26 cellular contexts compared by ENCODE assay signal in the genomic region with DNA sequence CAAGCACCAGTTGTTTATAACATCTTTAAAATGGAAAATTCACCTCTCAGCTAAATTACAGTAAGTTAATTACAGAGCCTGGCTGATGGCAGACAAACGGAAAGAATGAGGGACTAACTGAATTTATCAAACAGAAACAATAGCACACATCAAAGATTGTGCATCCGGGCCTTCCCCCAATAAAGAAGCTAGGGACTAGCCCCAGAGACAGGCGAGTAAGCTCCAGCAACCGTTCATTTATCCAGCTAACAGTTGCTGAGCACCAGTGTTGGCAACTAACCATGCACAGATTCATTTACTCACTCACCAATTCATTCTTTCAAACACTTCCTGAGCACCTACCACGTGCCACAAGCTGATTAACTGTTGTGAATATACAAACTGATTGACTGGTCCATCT.
"Had no signal": no experiment of that assay in that cellular context is flagged by ENCODE, and none has a peak within 500 bp of the region (broad histone marks: within the 10 kb centered on the region; RNA-seq: fewer than 3 reads in every experiment).

No MANE protein-coding gene starts in this region.

- H3K4me3 ChIP-seq: adrenal gland, body of pancreas, coronary artery, dorsolateral prefrontal cortex, right atrium auricular region, spleen, thyroid gland, upper lobe of left lung had no signal

- H3K4me1 Mint-ChIP-seq: activated naive CD8-positive, alpha-beta T cell treated with anti-CD3 and anti-CD28 coated beads for 36 hours had no signal

- ATAC-seq: activated CD8-positive, alpha-beta T cell treated with anti-CD3 and anti-CD28 coated beads for 36 hours; body of pancreas; left cardiac atrium; naive thymus-derived CD4-positive, alpha-beta T cell had no signal

- H3K9me3 ChIP-seq: adrenal gland, body of pancreas, right atrium auricular region, spleen, thyroid gland, upper lobe of left lung had no signal

- H3K4me3 Mint-ChIP-seq: activated CD4-positive, alpha-beta T cell treated with anti-CD3 and anti-CD28 coated beads, Interleukin-2, amount 10 ng/mL, durations not matched to agents 24 days and 14 days; activated CD8-positive, alpha-beta T cell treated with anti-CD3 and anti-CD28 coated beads for 36 hours; activated naive CD8-positive, alpha-beta T cell treated with anti-CD3 and anti-CD28 coated beads for 36 hours; naive thymus-derived CD4-positive, alpha-beta T cell; neural crest cell; stimulated activated naive CD8-positive, alpha-beta T cell treated with anti-CD3 and anti-CD28 coated beads, Interleukin-15, Interleukin-2, amounts not matched to agents 100 ng/mL and 50 ng/mL, for 24 hours had no signal

- H3K27ac Mint-ChIP-seq: activated CD4-positive, alpha-beta T cell treated with anti-CD3 and anti-CD28 coated beads, Interleukin-2, amount 10 ng/mL, durations not matched to agents 24 days and 14 days; activated CD8-positive, alpha-beta T cell treated with anti-CD3 and anti-CD28 coated beads for 36 hours; activated naive CD8-positive, alpha-beta T cell treated with anti-CD3 and anti-CD28 coated beads for 36 hours; naive thymus-derived CD4-positive, alpha-beta T cell; stimulated activated naive CD8-positive, alpha-beta T cell treated with anti-CD3 and anti-CD28 coated beads, Interleukin-15, Interleukin-2, amounts not matched to agents 100 ng/mL and 50 ng/mL, for 24 hours had no signal

- H3K9me3 Mint-ChIP-seq: activated CD4-positive, alpha-beta T cell treated with anti-CD3 and anti-CD28 coated beads, Interleukin-2, amount 10 ng/mL, durations not matched to agents 24 days and 14 days; activated CD8-positive, alpha-beta T cell treated with anti-CD3 and anti-CD28 coated beads for 36 hours; activated naive CD8-positive, alpha-beta T cell treated with anti-CD3 and anti-CD28 coated beads for 36 hours; neural crest cell; stimulated activated naive CD8-positive, alpha-beta T cell treated with anti-CD3 and anti-CD28 coated beads, Interleukin-15, Interleukin-2, amounts not matched to agents 100 ng/mL and 50 ng/mL, for 24 hours had no signal

- H3K36me3 Mint-ChIP-seq: activated naive CD8-positive, alpha-beta T cell treated with anti-CD3 and anti-CD28 coated beads for 36 hours had no signal

- H3K27me3 Mint-ChIP-seq: activated CD4-positive, alpha-beta T cell treated with anti-CD3 and anti-CD28 coated beads, Interleukin-2, amount 10 ng/mL, durations not matched to agents 24 days and 14 days; activated CD8-positive, alpha-beta T cell treated with anti-CD3 and anti-CD28 coated beads for 36 hours; activated naive CD8-positive, alpha-beta T cell treated with anti-CD3 and anti-CD28 coated beads for 36 hours; naive thymus-derived CD4-positive, alpha-beta T cell; stimulated activated naive CD8-positive, alpha-beta T cell treated with anti-CD3 and anti-CD28 coated beads, Interleukin-15, Interleukin-2, amounts not matched to agents 100 ng/mL and 50 ng/mL, for 24 hours had no signal

- H3K36me3 ChIP-seq: adrenal gland, thyroid gland had no signal

- H3K27me3 ChIP-seq: adrenal gland, body of pancreas, dorsolateral prefrontal cortex, right atrium auricular region, spleen, thyroid gland, upper lobe of left lung had no signal

- H3K27ac ChIP-seq: adrenal gland, coronary artery, dorsolateral prefrontal cortex, right atrium auricular region, spleen, upper lobe of left lung, WERI-Rb-1 had no signal

- DNase-seq: activated CD4-positive, alpha-beta T cell treated with anti-CD3 and anti-CD28 coated beads, Interleukin-2, amount 10 ng/mL, durations not matched to agents 24 days and 14 days; activated CD4-positive, CD25-positive, alpha-beta regulatory T cell treated with anti-CD3 and anti-CD28 coated beads, Interleukin-2, amount 50 U/mL, for 72 hours; activated CD8-positive, alpha-beta T cell treated with anti-CD3 and anti-CD28 coated beads for 36 hours; activated naive CD4-positive, alpha-beta T cell treated with Interleukin-2 at 50 U/mL for 16 hours; activated naive CD8-positive, alpha-beta T cell treated with anti-CD3 and anti-CD28 coated beads for 36 hours; activated T-cell treated with anti-CD3 and anti-CD28 coated beads, Interleukin-2, amount 50 U/mL, for 48 hours; adrenal gland; aorta; body of pancreas; dorsolateral prefrontal cortex; effector memory CD4-positive, alpha-beta T cell; left cardiac atrium; midbrain; naive thymus-derived CD4-positive, alpha-beta T cell; nucleus accumbens; spleen; stimulated activated CD4-positive, alpha-beta T cell treated with anti-CD3 and anti-CD28 coated beads, Interleukin-2, amount 100 ng/mL, for 48 hours; substantia nigra; T-helper 1 cell; upper lobe of left lung; WERI-Rb-1 had no signal
